ENCODE assay signal across 19 cellular contexts in genomic region chr7:13231216-13231615, GRCh38.
DNase-seq lines count a peak whose midpoint lies in the region; ATAC-seq and TF ChIP-seq lines count a peak whose summit lies in the region.
"Had no signal": no experiment of that assay in that cellular context is flagged by ENCODE, and none has a peak within 500 bp of the region (broad histone marks: within the 10 kb centered on the region; RNA-seq: fewer than 3 reads in every experiment).

No MANE protein-coding gene starts in this region.

- no peak overlapping the region for H3K9ac ChIP-seq in neural progenitor cell
- H3K9ac ChIP-seq: BLaER1 had no signal

- ATAC-seq in GM18498 (IDR thresholded peaks at IDR 0.05; ENCODE audit: unreplicated experiment) (no peak), left lung (no peak)
- ATAC-seq: A549 had no signal

- peak; percentile 67 for DNase-seq in NCI-H146 (lab: John Stamatoyannopoulos, UW)
- DNase-seq in NCI-H69 (lab: John Stamatoyannopoulos, UW): peak; percentile 32
- peak; percentile 47 for DNase-seq in glutamatergic neuron
- peak; percentile 73 for DNase-seq in neural progenitor cell (ENCODE audit: low spot score)
- DNase-seq in left lung: no peak
- DNase-seq in NCI-H526 treated with DMSO at 0.1 percent for 48 hours (lab: John Stamatoyannopoulos, UW): no peak
- DNase-seq in Ammon's horn (ENCODE audit: low spot score): no peak
- DNase-seq: AML-193; CD4-positive, alpha-beta memory T cell; DMS153; DMS79; GDM1; GOT3; H9 had no signal

- no peaks in the 10 kb centered on the region for H3K79me2 ChIP-seq in neural progenitor cell (ENCODE audit: low read depth)

- H3K27ac ChIP-seq in neural progenitor cell: no peak overlapping the region
- no peak overlapping the region for H3K27ac ChIP-seq in left lung
- H3K27ac ChIP-seq: 22Rv1, A549, BLaER1 had no signal

- no peaks in the 10 kb centered on the region for H3K9me3 ChIP-seq in neural progenitor cell (ENCODE audit: low read depth)
- no peaks in the 10 kb centered on the region for H3K9me3 ChIP-seq in left lung
- H3K9me3 ChIP-seq: A549, BLaER1 had no signal

- peak overlapping the region; percentile 37 for H3K4me2 ChIP-seq in neural progenitor cell
- H3K4me2 ChIP-seq: A549, BLaER1 had no signal

- H3K9me3 Mint-ChIP-seq in glutamatergic neuron (ENCODE audit: unreplicated experiment): no peaks in the 10 kb centered on the region
- H3K9me3 Mint-ChIP-seq in neural progenitor cell: peaks cover 2% of the 10 kb centered on the region
- H3K9me3 Mint-ChIP-seq: CD14-positive monocyte, H9 had no signal

- H3K36me3 Mint-ChIP-seq in glutamatergic neuron (ENCODE audit: unreplicated experiment): no peaks in the 10 kb centered on the region
- H3K36me3 Mint-ChIP-seq in neural progenitor cell: peaks cover 4% of the 10 kb centered on the region
- H3K36me3 Mint-ChIP-seq: CD14-positive monocyte; CD4-positive, alpha-beta memory T cell had no signal

- H3K36me3 ChIP-seq in neural progenitor cell (no peaks in the 10 kb centered on the region), left lung (no peaks in the 10 kb centered on the region)
- H3K36me3 ChIP-seq: BLaER1 had no signal

- H3K4me3 ChIP-seq in neural progenitor cell (no peak overlapping the region), left lung (no peak overlapping the region)
- H3K4me3 ChIP-seq: A549, BLaER1 had no signal

- intact Hi-C loops in left lung (cut with DNase I): no loop called here

- H3F3A ChIP-seq in neural progenitor cell (ENCODE audit: low read depth): no peaks in the 10 kb centered on the region

- H4K20me1 ChIP-seq in neural progenitor cell (ENCODE audit: low read depth): no peaks in the 10 kb centered on the region
- H4K20me1 ChIP-seq: BLaER1 had no signal

- no peak overlapping the region for H2AFZ ChIP-seq in neural progenitor cell (replicated peaks)

- H3K4me1 Mint-ChIP-seq in glutamatergic neuron (ENCODE audit: low read depth, unreplicated experiment) (peaks cover 37% of the 10 kb centered on the region), neural progenitor cell (peaks cover 49% of the 10 kb centered on the region)
- H3K4me1 Mint-ChIP-seq: CD14-positive monocyte; CD4-positive, alpha-beta memory T cell; H9 had no signal

- H3K27ac Mint-ChIP-seq in glutamatergic neuron (ENCODE audit: unreplicated experiment) (peak overlapping the region; percentile 92), neural progenitor cell (peak overlapping the region; percentile 93)
- H3K27ac Mint-ChIP-seq: CD14-positive monocyte; CD4-positive, alpha-beta memory T cell; H9 had no signal

- H3K27me3 ChIP-seq in neural progenitor cell (no peaks in the 10 kb centered on the region), left lung (no peaks in the 10 kb centered on the region)
- H3K27me3 ChIP-seq: BLaER1 had no signal

- TF ChIP-seq CTCF in glutamatergic neuron (IDR thresholded peaks at IDR 0.05; ENCODE audit: partially characterized antibody, unreplicated experiment) (no peak), neural progenitor cell (IDR thresholded peaks at IDR 0.05) (peak; percentile 10), left lung (IDR thresholded peaks at IDR 0.05) (no peak)

- H3K4me1 ChIP-seq in neural progenitor cell (peaks cover 22% of the 10 kb centered on the region), left lung (no peaks in the 10 kb centered on the region)
- H3K4me1 ChIP-seq: A549, BLaER1 had no signal

- peaks cover 4% of the 10 kb centered on the region for H3K27me3 Mint-ChIP-seq in glutamatergic neuron (ENCODE audit: unreplicated experiment)
- H3K27me3 Mint-ChIP-seq in neural progenitor cell (ENCODE audit: insufficient read depth, low read depth): no peaks in the 10 kb centered on the region

- no peak overlapping the region for H3K4me3 Mint-ChIP-seq in glutamatergic neuron (ENCODE audit: unreplicated experiment)
- peak overlapping the region; percentile 38 for H3K4me3 Mint-ChIP-seq in neural progenitor cell
- H3K4me3 Mint-ChIP-seq: CD14-positive monocyte; CD4-positive, alpha-beta memory T cell; H9 had no signal

Comparison
In these comparisons a context has a peak if more than half of its experiments do, and no peak if none do; other contexts are left out.
1. DNase-seq: peak in NCI-H146 (single experiment), NCI-H69 (single experiment), glutamatergic neuron (single experiment) and neural progenitor cell (single experiment); none in left lung (0 of 2), NCI-H526 treated with DMSO at 0.1 percent for 48 hours (single experiment) and Ammon's horn (single experiment).